In genomic region chr6:34556031-34556471, GRCh38 we compare ENCODE assay signal across 17 cellular contexts. TPM values are rescaled to one million over a fixed set of nuclear protein-coding genes. Genes with fewer than 3 reads are reported as not detected.
DNase-seq lines count a peak whose midpoint lies in the region; ATAC-seq, FAIRE-seq and TF ChIP-seq lines count a peak whose summit lies in the region.
"Had no signal": no experiment of that assay in that cellular context is flagged by ENCODE, and none has a peak within 500 bp of the region (broad histone marks: within the 10 kb centered on the region; RNA-seq: fewer than 3 reads in every experiment).

TSS of gene SPDEF (minus strand) at chr6:34556329. CDS start at chr6:34544455, 11,874 bp downstream.

- TF ChIP-seq EP300 in HepG2 (IDR thresholded peaks at IDR 0.05; ENCODE audit: low read depth in 2 of 2, low read length in 2 of 2), result no peak
- TF ChIP-seq EP300 in HepG2 (CRISPR knock-in tag; IDR thresholded peaks at IDR 0.05; ENCODE audit: borderline replicate concordance), result no peak
- TF ChIP-seq EP300 in upper lobe of left lung (IDR thresholded peaks at IDR 0.05), result no peak

- H3K36me3 Mint-ChIP-seq in astrocyte (ENCODE audit: low read depth, unreplicated experiment), result no peaks in the 10 kb centered on the region

- no peaks in the 10 kb centered on the region for H3K79me1 ChIP-seq in mesenchymal stem cell (replicated peaks; ENCODE audit: low read length, poor library complexity, severe bottlenecking)

- no peak within 1 kb of the TSS for H2BK15ac ChIP-seq in mesenchymal stem cell (ENCODE audit: low read depth, poor library complexity, severe bottlenecking)

- ATAC-seq in HepG2 (peak; percentile 48), upper lobe of left lung (ENCODE audit: low FRiP score in 2 of 2) (peak in 1 of 2 donors; percentile 19), aorta (ENCODE audit: low FRiP score) (no peak)
- ATAC-seq: activated CD4-positive, alpha-beta T cell treated with anti-CD3 and anti-CD28 coated beads for 36 hours had no signal

- CTCF ChIA-PET in HepG2 (lab: Yijun Ruan, JAX; ENCODE audit: low intra/inter-chr PET ratio, low total read pairs), result no interaction called here

- H3K27me3 Mint-ChIP-seq in astrocyte (ENCODE audit: low read depth, unreplicated experiment), result peaks cover 29% of the 10 kb centered on the region
- H3K27me3 Mint-ChIP-seq: activated CD4-positive, alpha-beta T cell treated with anti-CD3 and anti-CD28 coated beads for 36 hours; activated T-cell treated with anti-CD3 and anti-CD28 coated beads, Interleukin-2, amount 50 U/mL, for 24 hours had no signal

- no peak within 1 kb of the TSS for H3K14ac ChIP-seq in mesenchymal stem cell (ENCODE audit: low read length in 2 of 2)

- H2AFZ ChIP-seq in astrocyte (ENCODE audit: low read depth, low read length) (no peak within 1 kb of the TSS), HepG2 (ENCODE audit: low read length) (no peak within 1 kb of the TSS), mesenchymal stem cell (ENCODE audit: low read depth, low read length) (no peak within 1 kb of the TSS)

- FAIRE-seq in astrocyte (lab: Jason Lieb, UNC) (no peak), HepG2 (lab: Jason Lieb, UNC) (no peak)

- no peak within 1 kb of the TSS for H3K4me3 ChIP-seq in astrocyte (ENCODE audit: insufficient read depth, low read depth, low read length)
- H3K4me3 ChIP-seq in HepG2 (replicated peaks in 1 of 3; ENCODE audit: insufficient read depth in 1 of 3, low read depth in 2 of 3, low read length in 3 of 3), result no peak within 1 kb of the TSS
- peak within 1 kb of the TSS in 3 of 4 donors; percentile 9 to 41 (median 15) for H3K4me3 ChIP-seq in upper lobe of left lung
- no peak within 1 kb of the TSS for H3K4me3 ChIP-seq in aorta (ENCODE audit: low read length in 2 of 2)
- H3K4me3 ChIP-seq in mesenchymal stem cell (ENCODE audit: insufficient read depth in 1 of 2, low read depth in 1 of 2, low read length in 2 of 2), result no peak within 1 kb of the TSS
- H3K4me3 ChIP-seq: HAP-1 had no signal

- TF ChIP-seq CTCF in astrocyte (IDR thresholded peaks at IDR 0.05; ENCODE audit: insufficient read depth, low read depth, low read length) (no peak), HepG2 (CRISPR knock-in tag; IDR thresholded peaks at IDR 0.05) (no peak), upper lobe of left lung (IDR thresholded peaks at IDR 0.05) (peak in 2 of 6 experiments; percentile 7 to 19)

- H3K4me1 ChIP-seq in astrocyte (ENCODE audit: insufficient read depth, low read length) (peaks cover 6% of the 10 kb centered on the region), HepG2 (ENCODE audit: insufficient read depth, low read length) (peaks cover 29% of the 10 kb centered on the region), upper lobe of left lung (peaks cover 0 to 19% (median 5%) of the 10 kb centered on the region in 4 donors), aorta (ENCODE audit: control insufficient read depth in 1 of 2, insufficient read depth in 2 of 2, low read length in 2 of 2) (no peaks in the 10 kb centered on the region), mesenchymal stem cell (ENCODE audit: control insufficient read depth, insufficient read depth, low read depth, low read length) (peaks cover 19% of the 10 kb centered on the region)
- H3K4me1 ChIP-seq: HAP-1 had no signal

- intact Hi-C loops in HepG2 (cut with micrococcal nuclease; ENCODE audit: unreplicated experiment), result no loop called here
- intact Hi-C loops in aorta (cut with DNase I), result no loop called here

- H4K20me1 ChIP-seq in astrocyte (ENCODE audit: insufficient read depth, low read length) (no peaks in the 10 kb centered on the region), HepG2 (ENCODE audit: insufficient read depth, low read length) (no peaks in the 10 kb centered on the region)

- 20% methylated on average over 6 of the region's 6 CpGs for WGBS in HepG2 (ENCODE audit: low lambda C conversion rate)
- WGBS in upper lobe of left lung, 2 donors, result 31 to 36% methylated on average over 3 to 4 of the region's 6 CpGs
- WGBS in aorta, 2 donors, result 56 to 66% methylated on average over 6 of the region's 6 CpGs
- 72% methylated on average over 6 of the region's 6 CpGs for WGBS in mesenchymal stem cell

- H2BK5ac ChIP-seq in mesenchymal stem cell (ENCODE audit: low read depth, low read length, poor library complexity, severe bottlenecking), result no peak within 1 kb of the TSS

- H3K36me3 ChIP-seq in astrocyte (ENCODE audit: insufficient read depth, low read length), result no peaks in the 10 kb centered on the region
- no peaks in the 10 kb centered on the region for H3K36me3 ChIP-seq in HepG2 (replicated peaks in 1 of 2; ENCODE audit: control insufficient read depth in 1 of 2, insufficient read depth in 2 of 2, low read length in 2 of 2)
- H3K36me3 ChIP-seq in upper lobe of left lung, result no peaks in the 10 kb centered on the region
- no peaks in the 10 kb centered on the region for H3K36me3 ChIP-seq in aorta (ENCODE audit: control insufficient read depth in 1 of 2, insufficient read depth in 2 of 2, low read length in 1 of 2)
- peaks cover 0 to 3% of the 10 kb centered on the region in 2 experiments for H3K36me3 ChIP-seq in mesenchymal stem cell (ENCODE audit: control insufficient read depth in 1 of 2, insufficient read depth in 2 of 2, low read depth in 1 of 2, low read length in 2 of 2)
- H3K36me3 ChIP-seq: HAP-1 had no signal

- H3K9me3 Mint-ChIP-seq in astrocyte (ENCODE audit: unreplicated experiment), result peaks cover 5% of the 10 kb centered on the region
- H3K9me3 Mint-ChIP-seq: activated T-cell treated with anti-CD3 and anti-CD28 coated beads, Interleukin-2, amount 50 U/mL, for 24 hours had no signal

- no peaks in the 10 kb centered on the region for H3K79me2 ChIP-seq in astrocyte (ENCODE audit: insufficient read depth, low read length)
- no peaks in the 10 kb centered on the region for H3K79me2 ChIP-seq in HepG2 (ENCODE audit: insufficient read depth, low read length)

- DNase-seq in NCI-H2196 treated with DMSO at 0.1 percent for 48 hours (lab: John Stamatoyannopoulos, UW; ENCODE audit: unreplicated experiment), result peak; percentile 29
- DNase-seq in NCI-H2196 (lab: John Stamatoyannopoulos, UW; ENCODE audit: unreplicated experiment), result no peak
- DNase-seq in astrocyte (ENCODE audit: low read depth), result peak; percentile 14
- DNase-seq in HepG2 (ENCODE audit: low spot score), result peak; percentile 22
- DNase-seq in upper lobe of left lung, result peak; percentile 31 to 76
- no peak for DNase-seq in retina
- DNase-seq in aorta, result no peak
- DNase-seq in mesenchymal stem cell, result no peak
- DNase-seq: 8988T; activated CD4-positive, alpha-beta T cell treated with anti-CD3 and anti-CD28 coated beads for 36 hours; activated T-cell treated with anti-CD3 and anti-CD28 coated beads, Interleukin-2, amount 50 U/mL, for 24 hours; amygdala; OCI-M1; stimulated activated naive CD4-positive, alpha-beta T cell treated with Interleukin-2 at 50 U/mL for 16 hours had no signal

- H2AK5ac ChIP-seq in mesenchymal stem cell (ENCODE audit: low read length, severe bottlenecking), result no peak within 1 kb of the TSS

- H2BK120ac ChIP-seq in mesenchymal stem cell (ENCODE audit: low read depth, low read length), result no peak within 1 kb of the TSS

- TF ChIP-seq POLR2A in HepG2 (IDR thresholded peaks at IDR 0.05; ENCODE audit: insufficient read depth in 1 of 2, low read depth in 2 of 2, low read length in 2 of 2) (no peak), upper lobe of left lung (IDR thresholded peaks at IDR 0.05) (no peak)

- BruUV-seq in HepG2 (replicated peaks; lab: Mats Ljungman, UMichigan), result no TSS peak

- H4K8ac ChIP-seq in mesenchymal stem cell (ENCODE audit: low read length), result no peak within 1 kb of the TSS

- H3K18ac ChIP-seq in mesenchymal stem cell (ENCODE audit: low read depth in 1 of 2, low read length in 2 of 2), result no peak within 1 kb of the TSS

- no peak within 1 kb of the TSS for H4K91ac ChIP-seq in mesenchymal stem cell (ENCODE audit: low read length)

- no peak within 1 kb of the TSS for H3K27ac ChIP-seq in astrocyte (ENCODE audit: low read depth, low read length)
- H3K27ac ChIP-seq in HepG2 (ENCODE audit: extremely low read length, insufficient read depth, low read length), result no peak within 1 kb of the TSS
- peak within 1 kb of the TSS in 2 of 4 donors; percentile 3 to 19 for H3K27ac ChIP-seq in upper lobe of left lung
- H3K27ac ChIP-seq in aorta (ENCODE audit: low read depth in 1 of 2, low read length in 2 of 2), result no peak within 1 kb of the TSS
- H3K27ac ChIP-seq in mesenchymal stem cell (ENCODE audit: low read length, poor library complexity, severe bottlenecking), result no peak within 1 kb of the TSS

- H3K4me3 Mint-ChIP-seq in astrocyte (ENCODE audit: unreplicated experiment), result no peak within 1 kb of the TSS
- H3K4me3 Mint-ChIP-seq: activated CD4-positive, alpha-beta T cell treated with anti-CD3 and anti-CD28 coated beads for 36 hours; activated T-cell treated with anti-CD3 and anti-CD28 coated beads, Interleukin-2, amount 50 U/mL, for 24 hours had no signal

- no peak within 1 kb of the TSS for H3K23ac ChIP-seq in mesenchymal stem cell (ENCODE audit: low read length in 2 of 2)

- no peaks in the 10 kb centered on the region for H3K27me3 ChIP-seq in astrocyte (ENCODE audit: insufficient read depth, low read length)
- H3K27me3 ChIP-seq in HepG2 (ENCODE audit: control insufficient read depth in 1 of 2, insufficient read depth in 2 of 2, low read length in 2 of 2), result peaks cover 26 to 64% of the 10 kb centered on the region in 2 experiments
- H3K27me3 ChIP-seq in upper lobe of left lung, result no peaks in the 10 kb centered on the region
- no peaks in the 10 kb centered on the region for H3K27me3 ChIP-seq in aorta (ENCODE audit: control insufficient read depth in 1 of 2, insufficient read depth in 2 of 2, low read length in 1 of 2)
- peaks cover 0 to 44% of the 10 kb centered on the region in 2 experiments for H3K27me3 ChIP-seq in mesenchymal stem cell (ENCODE audit: control insufficient read depth in 1 of 2, insufficient read depth in 1 of 2, low read length in 2 of 2)

- POLR2A ChIA-PET in HepG2 (lab: Yijun Ruan, JAX), result no interaction called here

- no peak for TF ChIP-seq RAD21 in HepG2 (CRISPR knock-in tag; IDR thresholded peaks at IDR 0.05)

- no peak within 1 kb of the TSS for H3K4ac ChIP-seq in mesenchymal stem cell (ENCODE audit: low read depth in 1 of 2, low read length in 2 of 2)

- H3K9me3 ChIP-seq in astrocyte (ENCODE audit: insufficient read depth, low read depth, low read length) (peaks cover 5% of the 10 kb centered on the region), HepG2 (ENCODE audit: low read length) (no peaks in the 10 kb centered on the region), upper lobe of left lung (peaks cover 0 to 3% (median 0%) of the 10 kb centered on the region in 4 donors), aorta (ENCODE audit: control insufficient read depth, low read length) (peaks cover 1% of the 10 kb centered on the region), mesenchymal stem cell (ENCODE audit: control insufficient read depth, low read length) (peaks cover 7% of the 10 kb centered on the region)
- H3K9me3 ChIP-seq: Caco-2, HAP-1 had no signal

- peaks cover 5% of the 10 kb centered on the region for H3K4me1 Mint-ChIP-seq in astrocyte (ENCODE audit: low read depth, unreplicated experiment)

- no peak within 1 kb of the TSS for H3K27ac Mint-ChIP-seq in astrocyte (ENCODE audit: unreplicated experiment)
- H3K27ac Mint-ChIP-seq: activated CD4-positive, alpha-beta T cell treated with anti-CD3 and anti-CD28 coated beads for 36 hours; activated T-cell treated with anti-CD3 and anti-CD28 coated beads, Interleukin-2, amount 50 U/mL, for 24 hours had no signal

- H3K4me2 ChIP-seq in astrocyte (ENCODE audit: low read length) (no peak within 1 kb of the TSS), HepG2 (ENCODE audit: low read depth, low read length) (0 out of 2 replicates have a peak within 1 kb of the TSS, but pooled peaks have one; percentile 10), mesenchymal stem cell (ENCODE audit: low read length, poor library complexity, severe bottlenecking) (no peak within 1 kb of the TSS)

- H2BK12ac ChIP-seq in mesenchymal stem cell (ENCODE audit: low read length in 2 of 2), result no peak within 1 kb of the TSS

- H3K9ac ChIP-seq in astrocyte (ENCODE audit: low read length), result no peak within 1 kb of the TSS
- H3K9ac ChIP-seq in HepG2 (ENCODE audit: insufficient read depth, low read depth, low read length), result no peak within 1 kb of the TSS
- H3K9ac ChIP-seq in mesenchymal stem cell (ENCODE audit: low read length), result no peak within 1 kb of the TSS

- in situ Hi-C loops in HepG2 (cut with HindIII; ENCODE audit: extremely low pct_ligation_motif_present, low pct_unique_long_range_greater_than_20kb), result no loop called here

RNA-seq across cellular contexts. Expression of gene SPDEF, which starts in this region (rescaled TPM):
- total RNA-seq in astrocyte (0.14 and 0.16 TPM in 2 replicates), HepG2 (2016; rRNA removed; fragmentation: Illumina TruSeq; extraction: Trizol) (not detected in 2 replicates), upper lobe of left lung (1 to 10 TPM in 5 of 6 donors, under 1 TPM in 1; 0.61 to 5.2 (median 3.8) TPM), aorta (under 1 TPM in 1 of 2 donors, not detected in 1; 0.23 TPM)
- not detected in 2 replicates for total RNA-seq in HepG2 (2016; cell fraction: cytosol; rRNA removed; fragmentation: Illumina TruSeq; extraction: Trizol; ENCODE audit: low read depth)
- not detected in 2 replicates for total RNA-seq in HepG2 (2016; cell fraction: insoluble cytoplasmic fraction; rRNA removed; fragmentation: Illumina TruSeq; extraction: Trizol)
- total RNA-seq in HepG2 (2016; cell fraction: membrane; rRNA removed; fragmentation: Illumina TruSeq; extraction: Trizol), result not detected in 2 replicates
- total RNA-seq in HepG2 (2016; cell fraction: nucleus; rRNA removed; fragmentation: Illumina TruSeq; extraction: Trizol), result not detected in 2 replicates
- polyA plus RNA-seq in HepG2 (2011; rRNA removed) (0.03 TPM in 1 of 2 replicates, not detected in the other), aorta (1 to 10 TPM in 1 of 2 donors, under 1 TPM in 1; 0.67 to 3.0 TPM)
- not detected in 2 replicates for polyA plus RNA-seq in HepG2 (2011; cell fraction: cytosol; rRNA removed)
- 0.07 and 0.08 TPM in 2 replicates for polyA plus RNA-seq in HepG2 (2011; cell fraction: nucleus; rRNA removed)
- not detected in 2 replicates for polyA plus RNA-seq in HepG2 (2012)
- not detected in 2 replicates for polyA plus RNA-seq in HepG2 (2016; cell fraction: cytosol; fragmentation: Illumina TruSeq; extraction: Trizol; ENCODE audit: low read depth)
- not detected in 2 replicates for polyA plus RNA-seq in HepG2 (2016; cell fraction: insoluble cytoplasmic fraction; fragmentation: Illumina TruSeq; extraction: Trizol; ENCODE audit: low read depth)
- polyA plus RNA-seq in HepG2 (2016; cell fraction: membrane; fragmentation: Illumina TruSeq; extraction: Trizol; ENCODE audit: low read depth), result not detected in 2 replicates
- polyA plus RNA-seq in HepG2 (2016; cell fraction: nucleus; fragmentation: Illumina TruSeq; extraction: Trizol; ENCODE audit: insufficient read depth, low read depth), result not detected in 2 replicates
- polyA minus RNA-seq in HepG2 (2011; rRNA and poly(A)+ RNA removed; ENCODE audit: low replicate concordance), result not detected in 2 replicates
- polyA minus RNA-seq in HepG2 (2011; cell fraction: cytosol; rRNA and poly(A)+ RNA removed), result not detected in 2 replicates
- polyA minus RNA-seq in HepG2 (2011; cell fraction: nucleus; rRNA and poly(A)+ RNA removed), result not detected in 2 replicates
- not detected for polyA plus RNA-seq in mesenchymal stem cell (2013, experiment 1 of 2)
- 0.05 TPM for polyA plus RNA-seq in mesenchymal stem cell (2013, experiment 2 of 2)
- total RNA-seq: myocyte had no signal

Comparison
In these comparisons a context has a peak if more than half of its experiments do, and no peak if none do; other contexts are left out.
1. DNase-seq: peak in NCI-H2196 treated with DMSO at 0.1 percent for 48 hours (single experiment) and upper lobe of left lung (2 of 2); none in NCI-H2196 (single experiment), retina (single experiment), aorta (0 of 2) and mesenchymal stem cell (single experiment).
2. Peak in DNase-seq in astrocyte; RNA of the gene not detected or under 1 TPM.
3. Peak in DNase-seq, ATAC-seq and H3K4me2 ChIP-seq in HepG2; RNA of the gene not detected or under 1 TPM.
4. H3K4me3 ChIP-seq: peak in upper lobe of left lung (3 of 4); none in astrocyte (single experiment), HepG2 (0 of 3), aorta (0 of 2) and mesenchymal stem cell (0 of 2).